ENCODE assay signal across 25 cellular contexts in the genomic region with DNA sequence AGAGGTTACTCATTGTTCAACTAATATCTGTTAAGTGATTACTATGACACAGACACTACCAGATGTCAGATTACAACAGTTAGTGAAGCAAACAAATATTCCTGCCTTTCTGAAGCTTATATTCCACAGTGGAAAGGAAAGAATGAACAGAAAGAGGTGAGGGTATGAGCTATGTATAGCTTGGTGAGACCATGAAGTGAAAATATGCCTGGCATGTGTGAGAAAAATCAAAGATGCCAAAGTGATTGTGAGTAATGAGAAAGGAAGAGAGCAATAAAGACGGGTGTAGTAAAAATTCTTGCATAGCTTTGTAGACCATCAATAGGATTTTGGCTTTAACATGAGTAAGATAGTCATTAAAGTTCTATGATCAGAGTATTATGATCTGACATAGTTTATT.
DNase-seq lines count a peak whose midpoint lies in the region; ATAC-seq and TF ChIP-seq lines count a peak whose summit lies in the region.
"Had no signal": no experiment of that assay in that cellular context is flagged by ENCODE, and none has a peak within 500 bp of the region (broad histone marks: within the 10 kb centered on the region; RNA-seq: fewer than 3 reads in every experiment).

No MANE protein-coding gene starts in this region.

- intact Hi-C loops in activated CD4-positive, alpha-beta T cell treated with anti-CD3 and anti-CD28 coated beads for 36 hours (cut with DNase I, micrococcal nuclease): no loop called here

- ATAC-seq in HG02763 (IDR thresholded peaks at IDR 0.05; ENCODE audit: unreplicated experiment): no peak
- no peak for ATAC-seq in activated CD4-positive, alpha-beta T cell treated with anti-CD3 and anti-CD28 coated beads for 36 hours
- ATAC-seq: activated naive CD8-positive, alpha-beta T cell treated with anti-CD3 and anti-CD28 coated beads, Interleukin-2, amount 50 U/mL, for 24 hours; GM23338; heart right ventricle; stimulated activated memory B cell treated with anti-CD40 and anti-IgM and Interleukin-4, amounts not matched to agents 10 μg/mL and 1 μg/mL and 100 μg/mL, for 72 hours had no signal

- H3K27me3 ChIP-seq in BJ (ENCODE audit: control insufficient read depth, insufficient read depth, low read length) (no peaks in the 10 kb centered on the region), BE2C (no peaks in the 10 kb centered on the region)
- H3K27me3 ChIP-seq: heart right ventricle, neutrophil, right atrium auricular region had no signal

- H3K27me3 Mint-ChIP-seq in activated CD4-positive, alpha-beta T cell treated with anti-CD3 and anti-CD28 coated beads for 36 hours: no peaks in the 10 kb centered on the region
- H3K27me3 Mint-ChIP-seq: activated CD4-positive, alpha-beta T cell treated with anti-CD3 and anti-CD28 coated beads, Interleukin-2, amount 10 ng/mL, durations not matched to agents 7 days and 5 days; activated naive CD8-positive, alpha-beta T cell treated with anti-CD3 and anti-CD28 coated beads, Interleukin-2, amount 50 U/mL, for 24 hours; stimulated activated memory B cell treated with anti-CD40 and anti-IgM and Interleukin-4, amounts not matched to agents 10 μg/mL and 1 μg/mL and 100 μg/mL, for 72 hours had no signal

- H3K4me1 ChIP-seq in BE2C: no peaks in the 10 kb centered on the region
- H3K4me1 ChIP-seq: heart right ventricle, right atrium auricular region had no signal

- no peak for TF ChIP-seq CTCF in BJ (IDR thresholded peaks at IDR 0.05; ENCODE audit: insufficient read depth, low read depth, low read length)
- no peak for TF ChIP-seq CTCF in choroid plexus epithelial cell (conservative IDR thresholded peaks at IDR 0.05; ENCODE audit: low read depth, low read length)
- TF ChIP-seq CTCF in BE2C (IDR thresholded peaks at IDR 0.05; ENCODE audit: low read depth, low read length): no peak

- no peaks in the 10 kb centered on the region for H3K36me3 Mint-ChIP-seq in activated CD4-positive, alpha-beta T cell treated with anti-CD3 and anti-CD28 coated beads for 36 hours (ENCODE audit: low read depth)
- H3K36me3 Mint-ChIP-seq: stimulated activated memory B cell treated with anti-CD40 and anti-IgM and Interleukin-4, amounts not matched to agents 10 μg/mL and 1 μg/mL and 100 μg/mL, for 72 hours had no signal

- POLR2A ChIA-PET in BJ (lab: Charles Lee): no interaction called here
- POLR2A ChIA-PET in activated CD4-positive, alpha-beta T cell treated with anti-CD3 and anti-CD28 coated beads for 36 hours (lab: Charles Lee): no interaction called here

- no peaks in the 10 kb centered on the region for H3K9me3 ChIP-seq in BE2C
- H3K9me3 ChIP-seq: heart right ventricle, neutrophil, right atrium auricular region, thoracic aorta had no signal

- peak; percentile 45 for DNase-seq in BJ (ENCODE audit: low read depth)
- DNase-seq in M059J (ENCODE audit: low read depth): peak; percentile 42
- DNase-seq in choroid plexus epithelial cell (ENCODE audit: low read depth): peak; percentile 42
- DNase-seq in non-pigmented ciliary epithelial cell (ENCODE audit: low read depth): peak; percentile 15
- DNase-seq in NCI-H748 (lab: John Stamatoyannopoulos, UW; ENCODE audit: unreplicated experiment): no peak
- DNase-seq in activated CD4-positive, alpha-beta T cell treated with anti-CD3 and anti-CD28 coated beads for 36 hours: no peak
- DNase-seq in BE2C: no peak
- DNase-seq: activated CD4-positive, alpha-beta T cell treated with anti-CD3 and anti-CD28 coated beads, Interleukin-2, amount 10 ng/mL, durations not matched to agents 7 days and 5 days; activated CD8-positive, alpha-beta memory T cell treated with anti-CD3 and anti-CD28 coated beads, Interleukin-2, amount 50 U/mL, for 48 hours; activated effector memory CD4-positive, alpha-beta T cell treated with Interleukin-2 at 50 U/mL for 16 hours; activated naive CD8-positive, alpha-beta T cell treated with anti-CD3 and anti-CD28 coated beads, Interleukin-2, amount 50 U/mL, for 24 hours; DND-41; effector CD4-positive, alpha-beta T cell; heart right ventricle; immature natural killer cell; MM.1S; NCI-H1694; NCI-H2227 treated with DMSO at 0.1 percent for 48 hours; NK-92 treated with Interleukin-12 subunit alpha and Interleukin-12 subunit beta, amount 100 ng/mL, for 24 hours had no signal

- H3K4me1 Mint-ChIP-seq in activated CD4-positive, alpha-beta T cell treated with anti-CD3 and anti-CD28 coated beads for 36 hours: no peaks in the 10 kb centered on the region
- H3K4me1 Mint-ChIP-seq: activated CD4-positive, alpha-beta T cell treated with anti-CD3 and anti-CD28 coated beads, Interleukin-2, amount 10 ng/mL, durations not matched to agents 7 days and 5 days; activated naive CD8-positive, alpha-beta T cell treated with anti-CD3 and anti-CD28 coated beads, Interleukin-2, amount 50 U/mL, for 24 hours; GM23338; immature natural killer cell; stimulated activated memory B cell treated with anti-CD40 and anti-IgM and Interleukin-4, amounts not matched to agents 10 μg/mL and 1 μg/mL and 100 μg/mL, for 72 hours had no signal

- no peaks in the 10 kb centered on the region for H3K36me3 ChIP-seq in BJ (ENCODE audit: control insufficient read depth, insufficient read depth, low read length)
- H3K36me3 ChIP-seq in BE2C: no peaks in the 10 kb centered on the region
- H3K36me3 ChIP-seq: heart right ventricle, neutrophil, right atrium auricular region, thoracic aorta had no signal

- H3K9me3 Mint-ChIP-seq in activated CD4-positive, alpha-beta T cell treated with anti-CD3 and anti-CD28 coated beads for 36 hours (ENCODE audit: low read depth): peaks cover 3% of the 10 kb centered on the region
- H3K9me3 Mint-ChIP-seq: GM23338; stimulated activated memory B cell treated with anti-CD40 and anti-IgM and Interleukin-4, amounts not matched to agents 10 μg/mL and 1 μg/mL and 100 μg/mL, for 72 hours had no signal

- no peak overlapping the region for H3K4me3 ChIP-seq in BJ (ENCODE audit: low read depth, low read length)
- no peak overlapping the region for H3K4me3 ChIP-seq in choroid plexus epithelial cell (ENCODE audit: low read depth, low read length)
- H3K4me3 ChIP-seq in BE2C (ENCODE audit: low read depth, low read length): no peak overlapping the region
- H3K4me3 ChIP-seq: GM23338, heart right ventricle, right atrium auricular region, thoracic aorta had no signal

- no peak overlapping the region for H3K27ac Mint-ChIP-seq in activated CD4-positive, alpha-beta T cell treated with anti-CD3 and anti-CD28 coated beads for 36 hours
- H3K27ac Mint-ChIP-seq: activated CD4-positive, alpha-beta T cell treated with anti-CD3 and anti-CD28 coated beads, Interleukin-2, amount 10 ng/mL, durations not matched to agents 7 days and 5 days; activated naive CD8-positive, alpha-beta T cell treated with anti-CD3 and anti-CD28 coated beads, Interleukin-2, amount 50 U/mL, for 24 hours; GM23338; immature natural killer cell; stimulated activated memory B cell treated with anti-CD40 and anti-IgM and Interleukin-4, amounts not matched to agents 10 μg/mL and 1 μg/mL and 100 μg/mL, for 72 hours had no signal

- CTCF ChIA-PET in BJ (lab: Yijun Ruan, JAX): no interaction called here
- CTCF ChIA-PET in activated CD4-positive, alpha-beta T cell treated with anti-CD3 and anti-CD28 coated beads for 36 hours (lab: Charles Lee): no interaction called here

- no peak overlapping the region for H3K4me3 Mint-ChIP-seq in activated CD4-positive, alpha-beta T cell treated with anti-CD3 and anti-CD28 coated beads for 36 hours
- H3K4me3 Mint-ChIP-seq: activated CD4-positive, alpha-beta T cell treated with anti-CD3 and anti-CD28 coated beads, Interleukin-2, amount 10 ng/mL, durations not matched to agents 7 days and 5 days; activated naive CD8-positive, alpha-beta T cell treated with anti-CD3 and anti-CD28 coated beads, Interleukin-2, amount 50 U/mL, for 24 hours; GM23338; immature natural killer cell; stimulated activated memory B cell treated with anti-CD40 and anti-IgM and Interleukin-4, amounts not matched to agents 10 μg/mL and 1 μg/mL and 100 μg/mL, for 72 hours had no signal

Comparison
In these comparisons a context has a peak if more than half of its experiments do, and no peak if none do; other contexts are left out.
1. DNase-seq: peak in BJ (single experiment), M059J (single experiment), choroid plexus epithelial cell (single experiment) and non-pigmented ciliary epithelial cell (single experiment); none in NCI-H748 (single experiment), activated CD4-positive, alpha-beta T cell treated with anti-CD3 and anti-CD28 coated beads for 36 hours (single experiment) and BE2C (single experiment).